In the genomic region with DNA sequence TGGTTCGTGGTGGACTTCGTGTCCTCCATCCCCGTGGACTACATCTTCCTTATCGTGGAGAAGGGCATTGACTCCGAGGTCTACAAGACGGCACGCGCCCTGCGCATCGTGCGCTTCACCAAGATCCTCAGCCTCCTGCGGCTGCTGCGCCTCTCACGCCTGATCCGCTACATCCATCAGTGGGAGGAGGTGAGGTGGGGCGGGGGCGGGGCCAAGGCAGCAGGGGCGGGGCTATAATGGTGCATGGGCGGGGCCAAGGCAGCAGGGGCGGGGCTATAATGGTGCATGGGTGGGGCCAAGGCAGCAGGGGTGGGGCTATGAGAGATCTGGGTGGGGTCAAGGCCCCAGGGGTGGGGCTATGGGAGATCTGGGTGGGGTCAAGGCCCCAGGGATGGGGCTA, we compare ENCODE assay signal across 7 cellular contexts. TPM values are rescaled to one million over a fixed set of nuclear protein-coding genes. Genes with fewer than 3 reads are reported as not detected.
"Had no signal": no experiment of that assay in that cellular context is flagged by ENCODE, and none has a peak within 500 bp of the region (broad histone marks: within the 10 kb centered on the region; RNA-seq: fewer than 3 reads in every experiment).

No MANE protein-coding gene starts in this region.

RNA-seq across cellular contexts. Expression of a gene that starts 14.1 kb away (rescaled TPM):
- total RNA-seq: thyroid gland had no signal

RNA-seq across cellular contexts. Expression of a gene that starts 35.9 kb away (rescaled TPM):
- total RNA-seq: activated T-helper 2 cell treated with anti-CD3 and anti-CD28 coated beads, Interferon-gamma antibody, Interleukin-2, Interleukin-4, amounts not matched to agents 10 μg/mL and 5 μg/mL and 100 μg/mL, durations not matched to agents 14 hours and 24 hours and 36 hours; cardiac muscle cell; colonic mucosa; dermis microvascular lymphatic vessel endothelial cell; gastrocnemius medialis; thyroid gland; vagina had no signal
